In genomic region chr7:86916277-86916825, GRCh38 we compare ENCODE assay signal across 24 cellular contexts.
DNase-seq lines count a peak whose midpoint lies in the region; ATAC-seq lines count a peak whose summit lies in the region.
"Had no signal": no experiment of that assay in that cellular context is flagged by ENCODE, and none has a peak within 500 bp of the region (broad histone marks: within the 10 kb centered on the region; RNA-seq: fewer than 3 reads in every experiment).

No MANE protein-coding gene starts in this region.

- no peak overlapping the region for H3K4me3 Mint-ChIP-seq in stimulated activated naive CD8-positive, alpha-beta T cell treated with anti-CD3 and anti-CD28 coated beads, Interleukin-15, amount 100 ng/mL, for 72 hours
- H3K4me3 Mint-ChIP-seq in activated T-helper 17 cell treated with anti-CD3 and anti-CD28 coated beads, Interleukin-2, amount 50 U/mL, for 72 hours = no peak overlapping the region
- no peak overlapping the region for H3K4me3 Mint-ChIP-seq in stimulated activated effector memory CD8-positive, alpha-beta T cell treated with anti-CD3 and anti-CD28 coated beads, Interleukin-12 subunit alpha, Interleukin-12 subunit beta, amount 100 ng/mL, for 72 hours
- H3K4me3 Mint-ChIP-seq: CD14-positive monocyte; CD8-positive, alpha-beta memory T cell had no signal

- H3K27ac Mint-ChIP-seq in stimulated activated naive CD8-positive, alpha-beta T cell treated with anti-CD3 and anti-CD28 coated beads, Interleukin-15, amount 100 ng/mL, for 72 hours = no peak overlapping the region
- no peak overlapping the region for H3K27ac Mint-ChIP-seq in activated T-helper 17 cell treated with anti-CD3 and anti-CD28 coated beads, Interleukin-2, amount 50 U/mL, for 72 hours
- H3K27ac Mint-ChIP-seq in stimulated activated effector memory CD8-positive, alpha-beta T cell treated with anti-CD3 and anti-CD28 coated beads, Interleukin-12 subunit alpha, Interleukin-12 subunit beta, amount 100 ng/mL, for 72 hours = no peak overlapping the region
- H3K27ac Mint-ChIP-seq: CD14-positive monocyte had no signal

- peak; percentile 49 for ATAC-seq in stimulated activated naive CD8-positive, alpha-beta T cell treated with anti-CD3 and anti-CD28 coated beads, Interleukin-15, amount 100 ng/mL, for 72 hours
- ATAC-seq in stimulated activated naive CD8-positive, alpha-beta T cell treated with anti-CD3 and anti-CD28 coated beads, Interleukin-15, Interleukin-2, amounts not matched to agents 100 U/mL and 50 U/mL, for 24 hours = no peak
- ATAC-seq in HG02610 (IDR thresholded peaks at IDR 0.05; ENCODE audit: unreplicated experiment) (peak; percentile 44), GM19328 (IDR thresholded peaks at IDR 0.05; ENCODE audit: unreplicated experiment) (no peak), HG03139 (IDR thresholded peaks at IDR 0.05; ENCODE audit: unreplicated experiment) (no peak)
- peak; percentile 44 for ATAC-seq in activated T-helper 17 cell treated with anti-CD3 and anti-CD28 coated beads, Interleukin-2, amount 50 U/mL, for 72 hours (replicated peaks)
- peak; percentile 64 for ATAC-seq in stimulated activated effector memory CD8-positive, alpha-beta T cell treated with anti-CD3 and anti-CD28 coated beads, Interleukin-12 subunit alpha, Interleukin-12 subunit beta, amount 100 ng/mL, for 72 hours
- ATAC-seq: Right ventricle myocardium inferior, SK-N-SH treated with all-trans-retinoic acid at 6 μM for 48 hours had no signal

- no peaks in the 10 kb centered on the region for H3K9me3 Mint-ChIP-seq in stimulated activated naive CD8-positive, alpha-beta T cell treated with anti-CD3 and anti-CD28 coated beads, Interleukin-15, amount 100 ng/mL, for 72 hours
- no peaks in the 10 kb centered on the region for H3K9me3 Mint-ChIP-seq in activated T-helper 17 cell treated with anti-CD3 and anti-CD28 coated beads, Interleukin-2, amount 50 U/mL, for 72 hours
- H3K9me3 Mint-ChIP-seq in stimulated activated effector memory CD8-positive, alpha-beta T cell treated with anti-CD3 and anti-CD28 coated beads, Interleukin-12 subunit alpha, Interleukin-12 subunit beta, amount 100 ng/mL, for 72 hours = no peaks in the 10 kb centered on the region
- H3K9me3 Mint-ChIP-seq: CD14-positive monocyte; CD8-positive, alpha-beta memory T cell had no signal

- peaks cover 8% of the 10 kb centered on the region for H3K4me1 Mint-ChIP-seq in stimulated activated naive CD8-positive, alpha-beta T cell treated with anti-CD3 and anti-CD28 coated beads, Interleukin-15, amount 100 ng/mL, for 72 hours
- peaks cover 5% of the 10 kb centered on the region for H3K4me1 Mint-ChIP-seq in activated T-helper 17 cell treated with anti-CD3 and anti-CD28 coated beads, Interleukin-2, amount 50 U/mL, for 72 hours
- H3K4me1 Mint-ChIP-seq in stimulated activated effector memory CD8-positive, alpha-beta T cell treated with anti-CD3 and anti-CD28 coated beads, Interleukin-12 subunit alpha, Interleukin-12 subunit beta, amount 100 ng/mL, for 72 hours = no peaks in the 10 kb centered on the region
- H3K4me1 Mint-ChIP-seq: CD14-positive monocyte; CD8-positive, alpha-beta memory T cell had no signal

- H3K27me3 Mint-ChIP-seq in stimulated activated naive CD8-positive, alpha-beta T cell treated with anti-CD3 and anti-CD28 coated beads, Interleukin-15, amount 100 ng/mL, for 72 hours = no peaks in the 10 kb centered on the region
- no peaks in the 10 kb centered on the region for H3K27me3 Mint-ChIP-seq in activated T-helper 17 cell treated with anti-CD3 and anti-CD28 coated beads, Interleukin-2, amount 50 U/mL, for 72 hours

- H3K36me3 Mint-ChIP-seq in activated T-helper 17 cell treated with anti-CD3 and anti-CD28 coated beads, Interleukin-2, amount 50 U/mL, for 72 hours (ENCODE audit: low read depth) = no peaks in the 10 kb centered on the region
- H3K36me3 Mint-ChIP-seq in stimulated activated effector memory CD8-positive, alpha-beta T cell treated with anti-CD3 and anti-CD28 coated beads, Interleukin-12 subunit alpha, Interleukin-12 subunit beta, amount 100 ng/mL, for 72 hours = peaks cover 7% of the 10 kb centered on the region
- H3K36me3 Mint-ChIP-seq: CD14-positive monocyte had no signal

- DNase-seq in stimulated activated naive CD8-positive, alpha-beta T cell treated with anti-CD3 and anti-CD28 coated beads, Interleukin-15, amount 100 ng/mL, for 72 hours = no peak
- DNase-seq in stimulated activated naive CD8-positive, alpha-beta T cell treated with anti-CD3 and anti-CD28 coated beads, Interleukin-15, Interleukin-2, amounts not matched to agents 100 U/mL and 50 U/mL, for 24 hours = no peak
- no peak for DNase-seq in stimulated activated effector memory CD8-positive, alpha-beta T cell treated with anti-CD3 and anti-CD28 coated beads, Interleukin-12 subunit alpha, Interleukin-12 subunit beta, amount 100 ng/mL, for 72 hours (ENCODE audit: low spot score in 2 of 2)
- no peak for DNase-seq in COR-L47 (lab: John Stamatoyannopoulos, UW)
- DNase-seq: ACHN; BE2C; CD8-positive, alpha-beta memory T cell; HCEC 1CT; KBM-7; MM.1S; NCI-H2029; NCI-H446; NCI-H524 treated with DMSO at 0.1 percent for 48 hours; NCI-H774; NK-92 treated with Interleukin-12 subunit alpha and Interleukin-12 subunit beta, amount 100 ng/mL, for 24 hours; PC-9; SJCRH30 had no signal

Comparison
In these comparisons a context has a peak if more than half of its experiments do, and no peak if none do; other contexts are left out.
1. ATAC-seq: peak in stimulated activated naive CD8-positive, alpha-beta T cell treated with anti-CD3 and anti-CD28 coated beads, Interleukin-15, amount 100 ng/mL, for 72 hours (single experiment), HG02610 (single experiment), activated T-helper 17 cell treated with anti-CD3 and anti-CD28 coated beads, Interleukin-2, amount 50 U/mL, for 72 hours (single experiment) and stimulated activated effector memory CD8-positive, alpha-beta T cell treated with anti-CD3 and anti-CD28 coated beads, Interleukin-12 subunit alpha, Interleukin-12 subunit beta, amount 100 ng/mL, for 72 hours (single experiment); none in stimulated activated naive CD8-positive, alpha-beta T cell treated with anti-CD3 and anti-CD28 coated beads, Interleukin-15, Interleukin-2, amounts not matched to agents 100 U/mL and 50 U/mL, for 24 hours (single experiment), GM19328 (single experiment) and HG03139 (single experiment).